14 cellular contexts compared by ENCODE assay signal in genomic region chr6:96156425-96156824, GRCh38.
DNase-seq lines count a peak whose midpoint lies in the region; TF ChIP-seq lines count a peak whose summit lies in the region.
"Had no signal": no experiment of that assay in that cellular context is flagged by ENCODE, and none has a peak within 500 bp of the region (broad histone marks: within the 10 kb centered on the region; RNA-seq: fewer than 3 reads in every experiment).

No MANE protein-coding gene starts in this region.

- H3K27me3 Mint-ChIP-seq in MCF 10A (ENCODE audit: insufficient read depth, unreplicated experiment) (peaks cover 39% of the 10 kb centered on the region), type B pancreatic cell (no peaks in the 10 kb centered on the region), Caco-2 (ENCODE audit: insufficient read depth, unreplicated experiment) (no peaks in the 10 kb centered on the region)

- TF ChIP-seq CTCF in mammary epithelial cell (conservative IDR thresholded peaks at IDR 0.05 in 1 of 2, IDR thresholded peaks at IDR 0.05 in 1 of 2; ENCODE audit: extremely low read depth in 1 of 2, insufficient read depth in 1 of 2, low read depth in 1 of 2, low read length in 2 of 2) (no peak), MCF 10A (IDR thresholded peaks at IDR 0.05; ENCODE audit: unreplicated experiment) (no peak), type B pancreatic cell (conservative IDR thresholded peaks at IDR 0.05) (no peak), stomach (IDR thresholded peaks at IDR 0.05) (no peak), Caco-2 (IDR thresholded peaks at IDR 0.05; ENCODE audit: insufficient read depth in 1 of 2, low read depth in 1 of 2, low read length in 1 of 2, severe bottlenecking in 1 of 2, unreplicated experiment in 1 of 2) (no peak), left ventricle myocardium inferior (IDR thresholded peaks at IDR 0.05; ENCODE audit: borderline replicate concordance) (no peak)

- no TSS peak for BruUV-seq in mammary epithelial cell (replicated peaks; lab: Mats Ljungman, UMichigan)
- no TSS peak for BruUV-seq in MCF 10A (replicated peaks; lab: Mats Ljungman, UMichigan)
- BruUV-seq in Caco-2 (replicated peaks; lab: Mats Ljungman, UMichigan) = no TSS peak

- no peak for TF ChIP-seq EP300 in stomach (IDR thresholded peaks at IDR 0.05)

- POLR2A ChIA-PET in MCF 10A (lab: Yijun Ruan, JAX) (no interaction called here), Caco-2 (lab: Charles Lee) (no interaction called here)

- DNase-seq in mammary epithelial cell (no peak), MCF 10A (ENCODE audit: unreplicated experiment) (no peak), NCI-H2171 (lab: John Stamatoyannopoulos, UW) (peak; percentile 12), adipocyte (ENCODE audit: low read depth) (no peak), type B pancreatic cell (ENCODE audit: extremely low spot score, unreplicated experiment) (no peak), stomach (no peak), Caco-2 (no peak), left ventricle myocardium inferior (no peak)
- DNase-seq: activated CD4-positive, alpha-beta T cell treated with anti-CD3 and anti-CD28 coated beads for 48 hours; amniotic stem cell; foreskin keratinocyte; NCI-H1930; pancreas had no signal

- H3K4me1 Mint-ChIP-seq in MCF 10A (ENCODE audit: insufficient read depth, unreplicated experiment) = no peaks in the 10 kb centered on the region
- peaks cover 14% of the 10 kb centered on the region for H3K4me1 Mint-ChIP-seq in type B pancreatic cell (ENCODE audit: unreplicated experiment)
- no peaks in the 10 kb centered on the region for H3K4me1 Mint-ChIP-seq in Caco-2 (ENCODE audit: low read depth, unreplicated experiment)

- no peaks in the 10 kb centered on the region for H3K9me3 ChIP-seq in mammary epithelial cell (replicated peaks; ENCODE audit: insufficient read depth, low read length)
- H3K9me3 ChIP-seq in adipocyte (ENCODE audit: control insufficient read depth, low read length) = no peaks in the 10 kb centered on the region
- H3K9me3 ChIP-seq in stomach = no peaks in the 10 kb centered on the region
- H3K9me3 ChIP-seq in Caco-2 = no peaks in the 10 kb centered on the region
- no peaks in the 10 kb centered on the region for H3K9me3 ChIP-seq in left ventricle myocardium inferior (replicated peaks)
- H3K9me3 ChIP-seq: pancreas, vagina had no signal

- no peaks in the 10 kb centered on the region for H3K4me1 ChIP-seq in mammary epithelial cell (ENCODE audit: insufficient read depth, low read length)
- peaks cover 3% of the 10 kb centered on the region for H3K4me1 ChIP-seq in adipocyte (ENCODE audit: control insufficient read depth, insufficient read depth, low read length)
- peaks cover 0 to 4% (median 0%) of the 10 kb centered on the region in 4 donors for H3K4me1 ChIP-seq in stomach
- no peaks in the 10 kb centered on the region for H3K4me1 ChIP-seq in Caco-2
- no peaks in the 10 kb centered on the region for H3K4me1 ChIP-seq in left ventricle myocardium inferior
- H3K4me1 ChIP-seq: foreskin keratinocyte, pancreas, vagina had no signal

- 27% methylated on average over 4 of the region's 4 CpGs for WGBS in mammary epithelial cell (ENCODE audit: low coverage, missing lambda C conversion rate)
- whole genome bisulfite sequencing in stomach, 5 donors = 32 to 60% (median 52%) methylated on average over 4 of the region's 4 CpGs

- CTCF ChIA-PET in mammary epithelial cell (lab: Charles Lee; ENCODE audit: low non-redundant PET) = no interaction called here
- CTCF ChIA-PET in MCF 10A (lab: Yijun Ruan, JAX) = interaction anchor here (1.0 kb wide), 1 partner anchor 28 kb away, joined by 3 read pairs; no protein-coding TSS in a partner anchor
- CTCF ChIA-PET in Caco-2 (lab: Charles Lee) = no interaction called here

- H3K4me3 ChIP-seq in mammary epithelial cell (replicated peaks in 1 of 3; ENCODE audit: insufficient read depth in 1 of 3, low read depth in 2 of 3, low read length in 3 of 3) = no peak overlapping the region
- peak overlapping the region; percentile 47 for H3K4me3 ChIP-seq in adipocyte (ENCODE audit: low read length)
- H3K4me3 ChIP-seq in stomach = peak overlapping the region in 1 of 4 donors; percentile 16
- no peak overlapping the region for H3K4me3 ChIP-seq in Caco-2 (ENCODE audit: low read depth, low read length)
- no peak overlapping the region for H3K4me3 ChIP-seq in left ventricle myocardium inferior
- H3K4me3 ChIP-seq: vagina had no signal

- H3K9ac ChIP-seq in mammary epithelial cell (ENCODE audit: insufficient read depth, low read length) = no peak overlapping the region
- no peak overlapping the region for H3K9ac ChIP-seq in adipocyte (ENCODE audit: low read length)

- no peaks in the 10 kb centered on the region for H3K36me3 ChIP-seq in mammary epithelial cell (ENCODE audit: insufficient read depth, low read length)
- no peaks in the 10 kb centered on the region for H3K36me3 ChIP-seq in adipocyte (ENCODE audit: control insufficient read depth, insufficient read depth, low read length, severe bottlenecking)
- H3K36me3 ChIP-seq in stomach = no peaks in the 10 kb centered on the region
- H3K36me3 ChIP-seq in Caco-2 (ENCODE audit: control insufficient read depth, insufficient read depth, low read length) = no peaks in the 10 kb centered on the region
- no peaks in the 10 kb centered on the region for H3K36me3 ChIP-seq in left ventricle myocardium inferior
- H3K36me3 ChIP-seq: pancreas, vagina had no signal

- H3K4me2 ChIP-seq in mammary epithelial cell (ENCODE audit: insufficient read depth, low read depth, low read length) = peak overlapping the region; percentile 75

- no peaks in the 10 kb centered on the region for H3K79me2 ChIP-seq in mammary epithelial cell (ENCODE audit: insufficient read depth, low read length)

- dilution Hi-C loops in mammary epithelial cell (cut with HindIII; ENCODE audit: low sequenced_read_pairs) = no loop called here

- H3K27me3 ChIP-seq in mammary epithelial cell (ENCODE audit: insufficient read depth, low read length) (no peaks in the 10 kb centered on the region), adipocyte (replicated peaks; ENCODE audit: control insufficient read depth, insufficient read depth, low read length) (no peaks in the 10 kb centered on the region), stomach (no peaks in the 10 kb centered on the region), Caco-2 (replicated peaks; ENCODE audit: control insufficient read depth, insufficient read depth, low read length) (no peaks in the 10 kb centered on the region), left ventricle myocardium inferior (ENCODE audit: low read depth) (no peaks in the 10 kb centered on the region)
- H3K27me3 ChIP-seq: foreskin keratinocyte, pancreas, vagina had no signal

- in situ Hi-C loops in mammary epithelial cell (cut with MboI; ENCODE audit: low sequenced_read_pairs in 2 of 2) = no loop called here

- H3K27ac ChIP-seq in mammary epithelial cell (ENCODE audit: insufficient read depth, low read depth, low read length) (no peak overlapping the region), stomach (peak overlapping the region in 2 of 5 donors; percentile 13 to 47), left ventricle myocardium inferior (replicated peaks) (no peak overlapping the region)
- H3K27ac ChIP-seq: foreskin keratinocyte, pancreas, vagina had no signal

- TF ChIP-seq POLR2A in stomach (IDR thresholded peaks at IDR 0.05) = no peak

- H4K20me1 ChIP-seq in mammary epithelial cell (ENCODE audit: insufficient read depth, low read length) = no peaks in the 10 kb centered on the region

- peak overlapping the region; percentile 70 for H2AFZ ChIP-seq in mammary epithelial cell (ENCODE audit: low read depth, low read length)

- H3K27ac Mint-ChIP-seq in MCF 10A (ENCODE audit: low read depth, unreplicated experiment) (no peak overlapping the region), type B pancreatic cell (peak overlapping the region; percentile 83), Caco-2 (ENCODE audit: unreplicated experiment) (no peak overlapping the region)

- intact Hi-C loops in mammary epithelial cell (cut with micrococcal nuclease) = no loop called here
- intact Hi-C loops in MCF 10A (cut with micrococcal nuclease) = no loop called here
- intact Hi-C loops in stomach (cut with DNase I; ENCODE audit: low total_unique reads) = no loop called here
- intact Hi-C loops in Caco-2 (cut with micrococcal nuclease; ENCODE audit: unreplicated experiment) = no loop called here
- intact Hi-C loops in left ventricle myocardium inferior (cut with micrococcal nuclease) = no loop called here

- H3K36me3 Mint-ChIP-seq in MCF 10A (ENCODE audit: insufficient read depth, unreplicated experiment) (no peaks in the 10 kb centered on the region), type B pancreatic cell (no peaks in the 10 kb centered on the region), Caco-2 (ENCODE audit: insufficient read depth, unreplicated experiment) (no peaks in the 10 kb centered on the region)

- no peaks in the 10 kb centered on the region for H3K9me3 Mint-ChIP-seq in MCF 10A (ENCODE audit: unreplicated experiment)
- H3K9me3 Mint-ChIP-seq in type B pancreatic cell = peaks cover 8% of the 10 kb centered on the region
- no peaks in the 10 kb centered on the region for H3K9me3 Mint-ChIP-seq in Caco-2 (ENCODE audit: unreplicated experiment)

- no peak overlapping the region for H3K4me3 Mint-ChIP-seq in MCF 10A (ENCODE audit: unreplicated experiment)
- H3K4me3 Mint-ChIP-seq in type B pancreatic cell = peak overlapping the region; percentile 27
- H3K4me3 Mint-ChIP-seq in Caco-2 (ENCODE audit: unreplicated experiment) = no peak overlapping the region
